Comparison of ENCODE assay signal across 1 cellular context in the genomic region with DNA sequence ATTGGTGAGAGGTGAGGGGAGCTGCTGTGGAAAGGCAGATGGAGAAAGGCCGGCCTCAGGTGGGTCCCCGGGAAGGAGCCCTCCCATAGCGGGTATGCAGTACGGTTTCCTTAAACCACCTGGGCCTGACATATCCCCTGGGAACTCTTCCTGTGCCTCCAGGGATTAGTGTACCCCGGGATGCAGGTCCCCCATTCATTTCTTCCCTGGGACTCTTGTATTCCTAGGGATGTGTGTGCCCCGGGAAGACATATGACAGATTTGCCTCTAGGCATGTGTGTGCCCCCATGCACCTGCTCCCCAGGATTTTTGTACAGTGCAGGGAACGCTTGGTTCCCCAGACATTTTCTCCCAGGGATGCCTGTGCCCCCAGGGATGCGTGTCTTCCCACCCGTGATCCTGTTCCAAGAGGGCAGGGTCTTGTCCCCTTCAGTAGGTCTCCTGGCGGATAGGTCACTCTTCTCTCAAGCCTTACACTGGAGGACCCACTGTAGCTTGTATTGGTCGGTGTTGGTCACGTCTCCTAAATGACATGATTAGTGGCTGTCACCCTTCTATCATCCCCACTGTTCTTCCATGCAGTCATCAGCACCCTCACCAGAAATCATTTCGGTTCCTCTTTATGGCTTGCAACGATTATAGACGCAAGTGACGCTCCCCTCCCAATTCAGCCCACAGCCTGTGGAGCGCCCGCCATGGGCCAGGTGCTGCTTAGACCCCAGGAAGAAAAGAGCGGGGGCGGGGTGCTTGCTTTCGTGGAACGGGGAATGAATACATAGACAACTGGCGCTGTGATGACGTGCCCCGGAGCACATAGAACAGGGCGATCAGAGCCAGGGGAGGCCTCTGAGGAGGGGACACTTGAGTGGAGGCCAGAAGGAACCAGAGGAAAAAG.
TF ChIP-seq lines count a peak whose summit lies in the region.

No MANE protein-coding gene starts in this region.

TF ChIP-seq in HCT116, 20 proteins besides CTCF, POLR2A, EP300 and RAD21 (continued from another document):
- TF ChIP-seq, protein P1, sequence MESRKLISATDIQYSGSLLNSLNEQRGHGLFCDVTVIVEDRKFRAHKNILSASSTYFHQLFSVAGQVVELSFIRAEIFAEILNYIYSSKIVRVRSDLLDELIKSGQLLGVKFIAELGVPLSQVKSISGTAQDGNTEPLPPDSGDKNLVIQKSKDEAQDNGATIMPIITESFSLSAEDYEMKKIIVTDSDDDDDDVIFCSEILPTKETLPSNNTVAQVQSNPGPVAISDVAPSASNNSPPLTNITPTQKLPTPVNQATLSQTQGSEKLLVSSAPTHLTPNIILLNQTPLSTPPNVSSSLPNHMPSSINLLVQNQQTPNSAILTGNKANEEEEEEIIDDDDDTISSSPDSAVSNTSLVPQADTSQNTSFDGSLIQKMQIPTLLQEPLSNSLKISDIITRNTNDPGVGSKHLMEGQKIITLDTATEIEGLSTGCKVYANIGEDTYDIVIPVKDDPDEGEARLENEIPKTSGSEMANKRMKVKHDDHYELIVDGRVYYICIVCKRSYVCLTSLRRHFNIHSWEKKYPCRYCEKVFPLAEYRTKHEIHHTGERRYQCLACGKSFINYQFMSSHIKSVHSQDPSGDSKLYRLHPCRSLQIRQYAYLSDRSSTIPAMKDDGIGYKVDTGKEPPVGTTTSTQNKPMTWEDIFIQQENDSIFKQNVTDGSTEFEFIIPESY (IDR thresholded peaks at IDR 0.05; ENCODE audit: extremely low read depth, insufficient replicate concordance, low read length), result no peak
- TF ChIP-seq SIN3A (IDR thresholded peaks at IDR 0.05; ENCODE audit: low read depth), result no peak
- TF ChIP-seq, protein P2, sequence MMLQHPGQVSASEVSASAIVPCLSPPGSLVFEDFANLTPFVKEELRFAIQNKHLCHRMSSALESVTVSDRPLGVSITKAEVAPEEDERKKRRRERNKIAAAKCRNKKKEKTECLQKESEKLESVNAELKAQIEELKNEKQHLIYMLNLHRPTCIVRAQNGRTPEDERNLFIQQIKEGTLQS (IDR thresholded peaks at IDR 0.05), result no peak
- TF ChIP-seq JUND (IDR thresholded peaks at IDR 0.05), result no peak
